In the genomic region with DNA sequence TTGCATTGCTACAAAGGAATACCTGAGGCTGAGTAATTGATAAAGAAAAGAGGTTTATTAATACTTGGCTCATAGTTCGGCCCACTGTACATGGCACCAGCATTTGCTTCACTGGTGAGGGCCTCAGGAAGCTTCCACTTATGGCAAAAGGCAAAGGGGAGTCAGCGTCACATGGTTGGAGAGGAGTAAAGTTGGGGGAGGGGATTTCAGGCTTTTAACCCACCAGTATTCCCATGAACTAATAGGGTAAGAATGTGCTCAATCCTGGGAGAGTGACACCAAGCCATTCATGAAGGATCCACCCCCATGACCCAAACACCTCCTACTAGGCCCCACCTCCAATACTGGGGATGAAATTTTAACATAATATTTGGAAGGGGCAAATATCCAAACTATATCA, we compare ENCODE assay signal across 18 cellular contexts.
DNase-seq lines count a peak whose midpoint lies in the region; ATAC-seq, FAIRE-seq and TF ChIP-seq lines count a peak whose summit lies in the region.
"Had no signal": no experiment of that assay in that cellular context is flagged by ENCODE, and none has a peak within 500 bp of the region (broad histone marks: within the 10 kb centered on the region; RNA-seq: fewer than 3 reads in every experiment).

No MANE protein-coding gene starts in this region.

- intact Hi-C loops in natural killer cell (cut with micrococcal nuclease) = no loop called here

- FAIRE-seq in GM12892 (lab: Jason Lieb, UNC) = peak; percentile 57
- FAIRE-seq: GM18507 had no signal

- no peak for TF ChIP-seq CTCF in WTC11 (IDR thresholded peaks at IDR 0.05)
- TF ChIP-seq CTCF in natural killer cell (IDR thresholded peaks at IDR 0.05) = no peak

- POLR2A ChIA-PET in WTC11 (lab: Charles Lee) = no interaction called here

- H3K4me3 Mint-ChIP-seq in WTC11 = no peak overlapping the region
- H3K4me3 Mint-ChIP-seq in T-helper 2 cell treated with Interferon-gamma antibody and Interleukin-4, amounts not matched to agents 5 μg/mL and 100 μg/mL, for 36 hours = no peak overlapping the region
- H3K4me3 Mint-ChIP-seq in natural killer cell = no peak overlapping the region
- H3K4me3 Mint-ChIP-seq in activated T-cell treated with anti-CD3 and anti-CD28 coated beads, Interleukin-2, amount 50 U/mL, for 4 hours = no peak overlapping the region
- H3K4me3 Mint-ChIP-seq: CD4-positive, CD25-positive, alpha-beta regulatory T cell had no signal

- H3K9me3 Mint-ChIP-seq in WTC11 (peaks cover 6% of the 10 kb centered on the region; the same call in 1 of the 2 replicates), natural killer cell (no peaks in the 10 kb centered on the region)
- no peaks in the 10 kb centered on the region for H3K9me3 Mint-ChIP-seq in T-helper 2 cell treated with Interferon-gamma antibody and Interleukin-4, amounts not matched to agents 5 μg/mL and 100 μg/mL, for 36 hours
- no peaks in the 10 kb centered on the region for H3K9me3 Mint-ChIP-seq in activated T-cell treated with anti-CD3 and anti-CD28 coated beads, Interleukin-2, amount 50 U/mL, for 4 hours
- H3K9me3 Mint-ChIP-seq: CD4-positive, CD25-positive, alpha-beta regulatory T cell had no signal

- DNase-seq in GM12892 (ENCODE audit: insufficient read length) = no peak
- DNase-seq in WTC11 (ENCODE audit: low spot score) = no peak
- peak; percentile 15 for DNase-seq in iPS-NIHi11 (ENCODE audit: low spot score)
- peak; percentile 12 for DNase-seq in renal cortical epithelial cell (ENCODE audit: low read depth)
- DNase-seq in T-helper 2 cell treated with Interferon-gamma antibody and Interleukin-4, amounts not matched to agents 5 μg/mL and 100 μg/mL, for 36 hours (ENCODE audit: low spot score) = no peak
- no peak for DNase-seq in natural killer cell
- DNase-seq in activated T-cell treated with anti-CD3 and anti-CD28 coated beads, Interleukin-2, amount 50 U/mL, for 4 hours = no peak
- DNase-seq: BE2C; CD4-positive, CD25-positive, alpha-beta regulatory T cell; KBM-7; MM.1S; NCI-H1048; NCI-H1417 treated with DMSO at 0.1 percent for 48 hours; NCI-H187; NCI-H510A; SHP77 treated with DMSO at 0.1 percent for 48 hours; SK-N-SH had no signal

- TF ChIP-seq POLR2A in GM12892 (IDR thresholded peaks at IDR 0.05; ENCODE audit: low read depth, low read length) = no peak

- no peaks in the 10 kb centered on the region for H3K36me3 Mint-ChIP-seq in WTC11
- no peaks in the 10 kb centered on the region for H3K36me3 Mint-ChIP-seq in T-helper 2 cell treated with Interferon-gamma antibody and Interleukin-4, amounts not matched to agents 5 μg/mL and 100 μg/mL, for 36 hours (ENCODE audit: low read depth)
- H3K36me3 Mint-ChIP-seq in natural killer cell = no peaks in the 10 kb centered on the region
- H3K36me3 Mint-ChIP-seq in activated T-cell treated with anti-CD3 and anti-CD28 coated beads, Interleukin-2, amount 50 U/mL, for 4 hours (ENCODE audit: insufficient read depth) = no peaks in the 10 kb centered on the region
- H3K36me3 Mint-ChIP-seq: CD4-positive, CD25-positive, alpha-beta regulatory T cell had no signal

- CTCF ChIA-PET in WTC11 (lab: Charles Lee) = no interaction called here

- H3K27ac Mint-ChIP-seq in WTC11 (no peak overlapping the region), natural killer cell (no peak overlapping the region)
- no peak overlapping the region for H3K27ac Mint-ChIP-seq in T-helper 2 cell treated with Interferon-gamma antibody and Interleukin-4, amounts not matched to agents 5 μg/mL and 100 μg/mL, for 36 hours
- H3K27ac Mint-ChIP-seq: CD4-positive, CD25-positive, alpha-beta regulatory T cell had no signal

- peaks cover 20% of the 10 kb centered on the region for H3K4me1 Mint-ChIP-seq in WTC11
- H3K4me1 Mint-ChIP-seq in T-helper 2 cell treated with Interferon-gamma antibody and Interleukin-4, amounts not matched to agents 5 μg/mL and 100 μg/mL, for 36 hours (ENCODE audit: low read depth) = no peaks in the 10 kb centered on the region
- no peaks in the 10 kb centered on the region for H3K4me1 Mint-ChIP-seq in natural killer cell
- H3K4me1 Mint-ChIP-seq in activated T-cell treated with anti-CD3 and anti-CD28 coated beads, Interleukin-2, amount 50 U/mL, for 4 hours (ENCODE audit: low read depth) = no peaks in the 10 kb centered on the region
- H3K4me1 Mint-ChIP-seq: CD4-positive, CD25-positive, alpha-beta regulatory T cell had no signal

- H3K27me3 Mint-ChIP-seq in WTC11 (ENCODE audit: low read depth) (no peaks in the 10 kb centered on the region), natural killer cell (ENCODE audit: low read depth in 2 of 2) (no peaks in the 10 kb centered on the region)
- H3K27me3 Mint-ChIP-seq in T-helper 2 cell treated with Interferon-gamma antibody and Interleukin-4, amounts not matched to agents 5 μg/mL and 100 μg/mL, for 36 hours (ENCODE audit: low read depth) = peaks cover 2% of the 10 kb centered on the region
- no peaks in the 10 kb centered on the region for H3K27me3 Mint-ChIP-seq in activated T-cell treated with anti-CD3 and anti-CD28 coated beads, Interleukin-2, amount 50 U/mL, for 4 hours (ENCODE audit: low read depth)
- H3K27me3 Mint-ChIP-seq: CD4-positive, CD25-positive, alpha-beta regulatory T cell had no signal

- peak; percentile 88 for ATAC-seq in WTC11
- ATAC-seq in natural killer cell = no peak
- ATAC-seq in activated T-cell treated with anti-CD3 and anti-CD28 coated beads, Interleukin-2, amount 50 U/mL, for 4 hours = no peak

TF ChIP-seq in WTC11, 78 proteins besides CTCF, POLR2A, EP300 and RAD21:
- TF ChIP-seq USF2 (CRISPR knock-in tag; IDR thresholded peaks at IDR 0.05) (0 out of 2 replicates have a peak, but pooled peaks have one; percentile 30), ZNF138 (CRISPR knock-in tag; conservative IDR thresholded peaks at IDR 0.05) (no peak)

Comparison
In these comparisons a context has a peak if more than half of its experiments do, and no peak if none do; other contexts are left out.
1. DNase-seq: peak in iPS-NIHi11 (single experiment) and renal cortical epithelial cell (single experiment); none in GM12892 (single experiment), WTC11 (single experiment), T-helper 2 cell treated with Interferon-gamma antibody and Interleukin-4, amounts not matched to agents 5 μg/mL and 100 μg/mL, for 36 hours (single experiment), natural killer cell (single experiment) and activated T-cell treated with anti-CD3 and anti-CD28 coated beads, Interleukin-2, amount 50 U/mL, for 4 hours (single experiment).